Comparison of ENCODE assay signal across 15 cellular contexts in genomic region chr2:122519366-122519765, GRCh38.
A peak's percentile ranks its signal among the peaks of the same experiment; 100 is the strongest.
DNase-seq lines count a peak whose midpoint lies in the region; ATAC-seq and TF ChIP-seq lines count a peak whose summit lies in the region.
"Had no signal": no experiment of that assay in that cellular context is flagged by ENCODE, and none has a peak within 500 bp of the region (broad histone marks: within the 10 kb centered on the region; RNA-seq: fewer than 3 reads in every experiment).

No MANE protein-coding gene starts in this region.

- no TSS peak for BruUV-seq in PC-9 (replicated peaks; lab: Mats Ljungman, UMichigan)

- intact Hi-C loops in PC-9 (cut with micrococcal nuclease; ENCODE audit: unreplicated experiment) = no loop called here

- in situ Hi-C loops in ACHN (cut with HindIII; ENCODE audit: low pct_ligation_motif_present, low pct_unique_long_range_greater_than_20kb, low sequenced_read_pairs) = no loop called here

- H4K20me1 ChIP-seq in PC-9 (ENCODE audit: insufficient read depth) (no peaks in the 10 kb centered on the region), hepatocyte (ENCODE audit: insufficient read depth, poor library complexity, severe bottlenecking) (no peaks in the 10 kb centered on the region)

- H3K27me3 ChIP-seq in PC-9 (ENCODE audit: insufficient read depth, low read depth) (no peaks in the 10 kb centered on the region), hepatocyte (no peaks in the 10 kb centered on the region)
- H3K27me3 ChIP-seq: colonic mucosa had no signal

- no peaks in the 10 kb centered on the region for H3F3A ChIP-seq in PC-9 (ENCODE audit: insufficient read depth, low read depth)

- CTCF ChIA-PET in PC-9 (lab: Charles Lee) = no interaction called here

- H3K4me2 ChIP-seq in PC-9 (no peak overlapping the region), hepatocyte (no peak overlapping the region)

- H3K4me1 ChIP-seq in PC-9 (replicated peaks; ENCODE audit: insufficient read depth) (no peaks in the 10 kb centered on the region), hepatocyte (ENCODE audit: insufficient read depth) (no peaks in the 10 kb centered on the region)
- H3K4me1 ChIP-seq: colonic mucosa had no signal

- peak; percentile 42 for TF ChIP-seq CTCF in GM12873 (IDR thresholded peaks at IDR 0.05; ENCODE audit: insufficient read depth, low read depth, low read length, missing control alignments)
- TF ChIP-seq CTCF in PC-9 (conservative IDR thresholded peaks at IDR 0.05) = peak; percentile 56; the same call in 1 of the 2 replicates
- TF ChIP-seq CTCF in hepatocyte (IDR thresholded peaks at IDR 0.05; ENCODE audit: poor library complexity) = no peak

- H3K27ac ChIP-seq in PC-9 (no peak overlapping the region), hepatocyte (peak overlapping the region; percentile 67)
- H3K27ac ChIP-seq: colonic mucosa had no signal

- peak; percentile 35 for DNase-seq in ACHN
- no peak for DNase-seq in PC-9
- no peak for DNase-seq in hepatocyte (ENCODE audit: low spot score)
- no peak for DNase-seq in OCI-M2 (lab: John Stamatoyannopoulos, UW; ENCODE audit: unreplicated experiment)
- no peak for DNase-seq in stimulated activated CD4-positive, alpha-beta T cell treated with anti-CD3 and anti-CD28 coated beads, Interleukin-4, amount 100 ng/mL, for 1 hour
- no peak for DNase-seq in AG08396 (ENCODE audit: low spot score)
- DNase-seq: activated CD4-positive, alpha-beta T cell treated with anti-CD3 and anti-CD28 coated beads, Interleukin-2, amount 50 U/mL, for 4 hours; activated naive CD4-positive, alpha-beta T cell treated with Interleukin-2 at 50 U/mL for 16 hours; colonic mucosa; head of caudate nucleus; NCI-H2081 treated with DMSO at 0.1 percent for 48 hours; retina; substantia nigra had no signal

- no peaks in the 10 kb centered on the region for H3K9me2 ChIP-seq in PC-9 (ENCODE audit: insufficient read depth)
- H3K9me2 ChIP-seq in hepatocyte (replicated peaks; ENCODE audit: insufficient read depth) = no peaks in the 10 kb centered on the region

- H3K9me3 ChIP-seq in PC-9 (ENCODE audit: insufficient read depth, low read depth) (no peaks in the 10 kb centered on the region), hepatocyte (ENCODE audit: low read depth) (no peaks in the 10 kb centered on the region)
- H3K9me3 ChIP-seq: colonic mucosa had no signal

- no peak for ATAC-seq in GM18861 (IDR thresholded peaks at IDR 0.05; ENCODE audit: unreplicated experiment)

- H2AFZ ChIP-seq in PC-9 (no peak overlapping the region), hepatocyte (no peak overlapping the region)

- H3K36me3 ChIP-seq in PC-9 (ENCODE audit: low read depth) = no peaks in the 10 kb centered on the region
- H3K36me3 ChIP-seq in hepatocyte (replicated peaks; ENCODE audit: insufficient read depth, low read depth) = no peaks in the 10 kb centered on the region
- H3K36me3 ChIP-seq: colonic mucosa had no signal

- H3K4me3 ChIP-seq in PC-9 (no peak overlapping the region), hepatocyte (no peak overlapping the region)
- H3K4me3 ChIP-seq: colonic mucosa had no signal

- WGBS in hepatocyte (ENCODE audit: low lambda C conversion rate, missing lambda C conversion rate) = 96% methylated on average over 4 of the region's 4 CpGs

- POLR2A ChIA-PET in PC-9 (lab: Charles Lee; ENCODE audit: unreplicated experiment) = no interaction called here

- H3K79me2 ChIP-seq in PC-9 (ENCODE audit: low read depth) = no peaks in the 10 kb centered on the region
- no peaks in the 10 kb centered on the region for H3K79me2 ChIP-seq in hepatocyte
